ENCODE assay signal across 31 cellular contexts in genomic region chr1:60952566-60953215, GRCh38.
"Had no signal": no experiment of that assay in that cellular context is flagged by ENCODE, and none has a peak within 500 bp of the region (broad histone marks: within the 10 kb centered on the region; RNA-seq: fewer than 3 reads in every experiment).

No MANE protein-coding gene starts in this region.

- DNase-seq: activated CD4-positive, alpha-beta T cell treated with anti-CD3 and anti-CD28 coated beads for 48 hours; activated CD4-positive, alpha-beta T cell treated with anti-CD3 and anti-CD28 coated beads, Interleukin-2, amount 50 U/mL, for 48 hours; activated CD8-positive, alpha-beta memory T cell treated with anti-CD3 and anti-CD28 coated beads for 24 hours; activated effector memory CD4-positive, alpha-beta T cell treated with Interleukin-2 at 50 U/mL for 16 hours; activated naive CD4-positive, alpha-beta T cell treated with Interleukin-2 at 50 U/mL for 16 hours; anterior cingulate cortex; body of pancreas; cerebellar nuclear complex; colonic mucosa; foreskin keratinocyte; kidney glomerular epithelial cell; lower lobe of right lung; mesenchymal stem cell; nephron progenitor cell; right lobe of liver; stimulated activated CD4-positive, alpha-beta T cell treated with anti-CD3 and anti-CD28 coated beads, Interleukin-12 subunit alpha, Interleukin-12 subunit beta, amount 100 ng/mL, for 4 hours; stimulated activated CD4-positive, alpha-beta T cell treated with anti-CD3 and anti-CD28 coated beads, Interleukin-4, amount 100 ng/mL, for 1 hour; stimulated activated naive CD8-positive, alpha-beta T cell treated with anti-CD3 and anti-CD28 coated beads, Interleukin-15, amount 100 ng/mL, for 72 hours; T-helper 9 cell; tibial artery; upper lobe of right lung; WERI-Rb-1 had no signal

- H3K9me3 Mint-ChIP-seq: T-helper 1 cell treated with Interleukin-12 subunit alpha and Interleukin-12 subunit beta and Interleukin-4 antibody, amounts not matched to agents 30 μg/mL and 1 μg/mL, for 36 hours had no signal

- H3K27ac ChIP-seq: body of pancreas, cardiac muscle cell, colonic mucosa, foreskin keratinocyte, lower lobe of right lung, neutrophil, right lobe of liver, skin epidermis, tibial artery, upper lobe of right lung, WERI-Rb-1 had no signal

- ATAC-seq: activated CD4-positive, CD25-positive, alpha-beta regulatory T cell treated with anti-CD3 and anti-CD28 coated beads, Interleukin-2, amount 50 U/mL, for 24 hours; body of pancreas; esophagus mucosa; foreskin keratinocyte; left lobe of liver; lower lobe of right lung; right lobe of liver; stimulated activated naive CD8-positive, alpha-beta T cell treated with anti-CD3 and anti-CD28 coated beads, Interleukin-15, amount 100 ng/mL, for 72 hours; upper lobe of right lung had no signal

- H3K27me3 ChIP-seq: body of pancreas, cardiac muscle cell, colonic mucosa, neutrophil, right lobe of liver, tibial artery, upper lobe of right lung had no signal

- H3K4me1 ChIP-seq: body of pancreas, colonic mucosa, foreskin keratinocyte, lower lobe of right lung, right lobe of liver, tibial artery, upper lobe of right lung had no signal

- H3K4me3 ChIP-seq: body of pancreas, cardiac muscle cell, colonic mucosa, lower lobe of right lung, right lobe of liver, skin epidermis, tibial artery, upper lobe of right lung had no signal

- H3K27ac Mint-ChIP-seq: activated naive CD8-positive, alpha-beta T cell; nephron progenitor cell; progenitor cell of endocrine pancreas; stimulated activated naive CD8-positive, alpha-beta T cell treated with anti-CD3 and anti-CD28 coated beads, Interleukin-15, amount 100 ng/mL, for 72 hours; T-helper 1 cell treated with Interleukin-12 subunit alpha and Interleukin-12 subunit beta and Interleukin-4 antibody, amounts not matched to agents 30 μg/mL and 1 μg/mL, for 36 hours had no signal

- H3K9me3 ChIP-seq: body of pancreas, colonic mucosa, lower lobe of right lung, neutrophil, right lobe of liver, tibial artery, upper lobe of right lung had no signal

- H3K36me3 ChIP-seq: cardiac muscle cell, colonic mucosa, lower lobe of right lung, neutrophil, right lobe of liver, tibial artery, upper lobe of right lung, WERI-Rb-1 had no signal

- H3K4me3 Mint-ChIP-seq: activated naive CD8-positive, alpha-beta T cell; nephron progenitor cell; stimulated activated naive CD8-positive, alpha-beta T cell treated with anti-CD3 and anti-CD28 coated beads, Interleukin-15, amount 100 ng/mL, for 72 hours; T-helper 1 cell treated with Interleukin-12 subunit alpha and Interleukin-12 subunit beta and Interleukin-4 antibody, amounts not matched to agents 30 μg/mL and 1 μg/mL, for 36 hours had no signal
